ENCODE assay signal across 18 cellular contexts in genomic region chr6:151796842-151797530, GRCh38. TPM values are rescaled to one million over a fixed set of nuclear protein-coding genes. Genes with fewer than 3 reads are reported as not detected.
A peak's percentile ranks its signal among the peaks of the same experiment; 100 is the strongest.
DNase-seq lines count a peak whose midpoint lies in the region; ATAC-seq and TF ChIP-seq lines count a peak whose summit lies in the region.
"Had no signal": no experiment of that assay in that cellular context is flagged by ENCODE, and none has a peak within 500 bp of the region (broad histone marks: within the 10 kb centered on the region; RNA-seq: fewer than 3 reads in every experiment).

No MANE protein-coding gene starts in this region.

- intact Hi-C loops in ovary (cut with DNase I) (no loop called here), vagina (cut with DNase I) (no loop called here)

- ATAC-seq in HG02870 (IDR thresholded peaks at IDR 0.05; ENCODE audit: unreplicated experiment): no peak
- ATAC-seq in GM21717 (IDR thresholded peaks at IDR 0.05; ENCODE audit: unreplicated experiment): no peak
- ATAC-seq: GM23338, K562 had no signal

- peak; percentile 5 for TF ChIP-seq EP300 in ovary (IDR thresholded peaks at IDR 0.05)

- H3K9me3 ChIP-seq in ovary (no peaks in the 10 kb centered on the region), vagina (no peaks in the 10 kb centered on the region)

- WGBS in ovary, 3 donors: 70 to 75% (median 74%) methylated on average over 5 of the region's 5 CpGs

- H3K27ac ChIP-seq in coronary artery (peak overlapping the region; percentile 58 to 81), ovary (no peak overlapping the region), vagina (peak overlapping the region; percentile 15)
- H3K27ac ChIP-seq: HL-60, PC-9 had no signal

- DNase-seq in coronary artery (ENCODE audit: low spot score): no peak
- peak; percentile 29 for DNase-seq in foreskin melanocyte
- peak in 1 of 5 donors; percentile 31 for DNase-seq in ovary
- no peak for DNase-seq in vagina (ENCODE audit: extremely low spot score in 2 of 2)
- DNase-seq in glomerular visceral epithelial cell (ENCODE audit: extremely low spot score): no peak
- DNase-seq: CD8-positive, alpha-beta memory T cell; GF-D8; NCI-H1048; NCI-H146; NCI-H2107; NCI-H226; PC-9 had no signal

- H3K36me3 ChIP-seq in ovary: no peaks in the 10 kb centered on the region
- no peaks in the 10 kb centered on the region for H3K36me3 ChIP-seq in vagina

- H3K4me3 ChIP-seq in coronary artery (no peak overlapping the region), ovary (no peak overlapping the region), vagina (no peak overlapping the region)
- H3K4me3 ChIP-seq: GM23338, K562, PC-9 had no signal

- TF ChIP-seq POLR2A in ovary (IDR thresholded peaks at IDR 0.05) (no peak), vagina (IDR thresholded peaks at IDR 0.05) (no peak)

- H3K27me3 ChIP-seq in ovary (no peaks in the 10 kb centered on the region), vagina (no peaks in the 10 kb centered on the region)

- TF ChIP-seq CTCF in coronary artery (IDR thresholded peaks at IDR 0.05) (no peak), ovary (IDR thresholded peaks at IDR 0.05) (no peak), vagina (IDR thresholded peaks at IDR 0.05) (no peak)

- H3K4me1 ChIP-seq in ovary (ENCODE audit: insufficient read depth) (peaks cover 5% of the 10 kb centered on the region), vagina (peaks cover 7% of the 10 kb centered on the region)

RNA-seq across cellular contexts. Expression of gene ESR1, which starts 10.5 kb away (rescaled TPM):
- total RNA-seq in ovary: 10 to 100 TPM; 13.4 to 44.5 (median 24.1) TPM
- 10 to 100 TPM in 1 of 2 donors, 1 to 10 TPM in 1; 6.6 to 15.1 TPM for polyA plus RNA-seq in ovary
- total RNA-seq in vagina: 50.3 TPM
- polyA plus RNA-seq: BJ, GM23338 had no signal

Comparison
In these comparisons a context has a peak if more than half of its experiments do, and no peak if none do; other contexts are left out.
1. H3K27ac ChIP-seq: peak in coronary artery (2 of 2) and vagina (single experiment); none in ovary (0 of 2).